ENCODE assay signal across 17 cellular contexts in genomic region chr11:3616721-3617460, GRCh38. TPM values are rescaled to one million over a fixed set of nuclear protein-coding genes. Genes with fewer than 3 reads are reported as not detected.
DNase-seq lines count a peak whose midpoint lies in the region; ATAC-seq and TF ChIP-seq lines count a peak whose summit lies in the region.
"Had no signal": no experiment of that assay in that cellular context is flagged by ENCODE, and none has a peak within 500 bp of the region (broad histone marks: within the 10 kb centered on the region; RNA-seq: fewer than 3 reads in every experiment).

No MANE protein-coding gene starts in this region.

- peaks cover 0 to 3% of the 10 kb centered on the region in 2 donors for H3K9me3 ChIP-seq in breast epithelium
- no peaks in the 10 kb centered on the region for H3K9me3 ChIP-seq in CD4-positive, alpha-beta T cell (ENCODE audit: control insufficient read depth, low read length)

- H3K27ac Mint-ChIP-seq in MCF 10A (ENCODE audit: low read depth, unreplicated experiment): peak overlapping the region; percentile 86
- H3K27ac Mint-ChIP-seq in chondrocyte (ENCODE audit: unreplicated experiment): no peak overlapping the region
- no peak overlapping the region for H3K27ac Mint-ChIP-seq in CD4-positive, alpha-beta T cell

- no peak for DNase-seq in MCF 10A (ENCODE audit: unreplicated experiment)
- no peak for DNase-seq in breast epithelium (ENCODE audit: low spot score in 2 of 2)
- peak; percentile 85 for DNase-seq in chondrocyte (ENCODE audit: low spot score)
- DNase-seq in myocyte (ENCODE audit: low read depth): peak; percentile 93
- DNase-seq in MV-4-11 (lab: John Stamatoyannopoulos, UW): no peak
- DNase-seq in CD4-positive, alpha-beta T cell: no peak
- DNase-seq in T-helper 9 cell: no peak
- DNase-seq: activated effector memory CD4-positive, alpha-beta T cell treated with Interleukin-2 at 50 U/mL for 16 hours; foreskin fibroblast; left cardiac atrium; SIG-M5; stimulated activated CD4-positive, alpha-beta T cell treated with anti-CD3 and anti-CD28 coated beads, Interleukin-4, amount 100 ng/mL, for 24 hours; T-helper 2 cell had no signal

- CTCF ChIA-PET in MCF 10A (lab: Yijun Ruan, JAX): interaction anchor here (1.2 to 2.1 kb wide), 3 partner anchors 8 to 232 kb away, joined by 3 to 10 read pairs (median 7); no protein-coding TSS in a partner anchor
- CTCF ChIA-PET in CD4-positive, alpha-beta T cell (lab: Charles Lee): no interaction called here

- TF ChIP-seq POLR2A in breast epithelium (IDR thresholded peaks at IDR 0.05): no peak

- H3K4me1 ChIP-seq in breast epithelium: no peaks in the 10 kb centered on the region

- H3K4me1 Mint-ChIP-seq in MCF 10A (ENCODE audit: insufficient read depth, unreplicated experiment) (peaks cover 16% of the 10 kb centered on the region), chondrocyte (ENCODE audit: low read depth) (peaks cover 9% of the 10 kb centered on the region)
- peaks cover 11% of the 10 kb centered on the region for H3K4me1 Mint-ChIP-seq in CD4-positive, alpha-beta T cell (ENCODE audit: low read depth)

- H3K4me3 Mint-ChIP-seq in MCF 10A (ENCODE audit: unreplicated experiment) (no peak overlapping the region), chondrocyte (ENCODE audit: unreplicated experiment) (no peak overlapping the region)
- H3K4me3 Mint-ChIP-seq in CD4-positive, alpha-beta T cell: no peak overlapping the region

- H3K9me3 Mint-ChIP-seq in MCF 10A (ENCODE audit: unreplicated experiment): no peaks in the 10 kb centered on the region
- peaks cover 3% of the 10 kb centered on the region for H3K9me3 Mint-ChIP-seq in chondrocyte (ENCODE audit: low read depth)
- H3K9me3 Mint-ChIP-seq in CD4-positive, alpha-beta T cell: peaks cover 3% of the 10 kb centered on the region

- TF ChIP-seq CTCF in MCF 10A (IDR thresholded peaks at IDR 0.05; ENCODE audit: unreplicated experiment): no peak
- TF ChIP-seq CTCF in breast epithelium (IDR thresholded peaks at IDR 0.05): no peak
- no peak for TF ChIP-seq CTCF in chondrocyte (IDR thresholded peaks at IDR 0.05)
- TF ChIP-seq CTCF in CD4-positive, alpha-beta T cell (IDR thresholded peaks at IDR 0.05): no peak

- H3K36me3 ChIP-seq in breast epithelium: no peaks in the 10 kb centered on the region

- BruUV-seq in MCF 10A (replicated peaks; lab: Mats Ljungman, UMichigan): no TSS peak

- no peak overlapping the region for H3K4me3 ChIP-seq in breast epithelium

- H3K27me3 Mint-ChIP-seq in MCF 10A (ENCODE audit: insufficient read depth, unreplicated experiment) (no peaks in the 10 kb centered on the region), chondrocyte (ENCODE audit: low read depth) (no peaks in the 10 kb centered on the region)
- no peaks in the 10 kb centered on the region for H3K27me3 Mint-ChIP-seq in CD4-positive, alpha-beta T cell

- no peaks in the 10 kb centered on the region for H3K27me3 ChIP-seq in breast epithelium
- H3K27me3 ChIP-seq in CD4-positive, alpha-beta T cell (ENCODE audit: control insufficient read depth, insufficient read depth, low read length): no peaks in the 10 kb centered on the region

- ATAC-seq in CD4-positive, alpha-beta T cell (ENCODE audit: poor library complexity): no peak
- ATAC-seq: left cardiac atrium had no signal

- H3K27ac ChIP-seq in breast epithelium: no peak overlapping the region
- H3K27ac ChIP-seq in CD4-positive, alpha-beta T cell (ENCODE audit: low read depth, low read length): no peak overlapping the region
- H3K27ac ChIP-seq: parathyroid adenoma had no signal

- intact Hi-C loops in MCF 10A (cut with micrococcal nuclease): no loop called here
- intact Hi-C loops in breast epithelium (cut with DNase I; ENCODE audit: low total_unique reads): no loop called here
- intact Hi-C loops in CD4-positive, alpha-beta T cell (cut with DNase I, micrococcal nuclease): no loop called here

- H3K36me3 Mint-ChIP-seq in MCF 10A (ENCODE audit: insufficient read depth, unreplicated experiment) (no peaks in the 10 kb centered on the region), chondrocyte (ENCODE audit: low read depth) (no peaks in the 10 kb centered on the region)
- H3K36me3 Mint-ChIP-seq in CD4-positive, alpha-beta T cell (ENCODE audit: low read depth): no peaks in the 10 kb centered on the region

- POLR2A ChIA-PET in MCF 10A (lab: Yijun Ruan, JAX): no interaction called here
- POLR2A ChIA-PET in CD4-positive, alpha-beta T cell (lab: Charles Lee): no interaction called here

RNA-seq across cellular contexts. Expression of gene ART5, which starts 24.9 kb away (rescaled TPM):
- total RNA-seq in MCF 10A (2022): not detected in 2 replicates
- 1 to 10 TPM in 2 of 3 donors, not detected in 1; 1.3 to 3.3 TPM for total RNA-seq in breast epithelium
- total RNA-seq in chondrocyte: 0.44 to 0.72 TPM (median 0.67 TPM) in 3 replicates
- total RNA-seq in myocyte: 0.88 and 2.4 TPM in 2 replicates
- polyA plus RNA-seq in myocyte (2012): 0.93 TPM
- total RNA-seq in CD4-positive, alpha-beta T cell: not detected
- total RNA-seq: endothelial cell of umbilical vein, temporal lobe had no signal
- polyA plus RNA-seq: endothelial cell of umbilical vein had no signal

RNA-seq across cellular contexts. Expression of gene ART1, which starts 28.0 kb away (rescaled TPM):
- total RNA-seq in MCF 10A (2022) (not detected in 2 replicates), breast epithelium (not detected), chondrocyte (not detected in 3 replicates), myocyte (2.4 and 2.7 TPM in 2 replicates)
- polyA plus RNA-seq in myocyte (2012): 0.64 TPM
- not detected for total RNA-seq in CD4-positive, alpha-beta T cell
- total RNA-seq: endothelial cell of umbilical vein, left cardiac atrium, mucosa of gallbladder, temporal lobe had no signal
- polyA plus RNA-seq: endothelial cell of umbilical vein had no signal

RNA-seq across cellular contexts. Expression of gene CHRNA10, which starts 54.3 kb away (rescaled TPM):
- 2.3 and 2.5 TPM in 2 replicates for total RNA-seq in MCF 10A (2022)
- under 1 TPM; 0.48 to 0.88 (median 0.66) TPM for total RNA-seq in breast epithelium
- total RNA-seq in chondrocyte: 0.75 to 1.2 TPM (median 0.79 TPM) in 3 replicates
- total RNA-seq in myocyte: 0.47 and 0.59 TPM in 2 replicates
- polyA plus RNA-seq in myocyte (2012): 0.68 TPM
- total RNA-seq in CD4-positive, alpha-beta T cell: under 1 TPM; 0.33 to 0.39 TPM

Comparison
In these comparisons a context has a peak if more than half of its experiments do, and no peak if none do; other contexts are left out.
1. DNase-seq: peak in chondrocyte (single experiment) and myocyte (single experiment); none in MCF 10A (single experiment), breast epithelium (0 of 2), MV-4-11 (single experiment), CD4-positive, alpha-beta T cell (0 of 10) and T-helper 9 cell (single experiment).